ENCODE assay signal across 9 cellular contexts in genomic region chr3:186152889-186153292, GRCh38. TPM values are rescaled to one million over a fixed set of nuclear protein-coding genes. Genes with fewer than 3 reads are reported as not detected.
DNase-seq lines count a peak whose midpoint lies in the region; ATAC-seq and TF ChIP-seq lines count a peak whose summit lies in the region.
"Had no signal": no experiment of that assay in that cellular context is flagged by ENCODE, and none has a peak within 500 bp of the region (broad histone marks: within the 10 kb centered on the region; RNA-seq: fewer than 3 reads in every experiment).

No MANE protein-coding gene starts in this region.

- no peaks in the 10 kb centered on the region for H3F3A ChIP-seq in GM23248 (ENCODE audit: insufficient read depth)

- H3K79me2 ChIP-seq in GM23248 (ENCODE audit: insufficient read depth): no peaks in the 10 kb centered on the region

- H2AFZ ChIP-seq in GM23248: no peak overlapping the region

- no peak overlapping the region for H3K4me2 ChIP-seq in GM23248 (ENCODE audit: unreplicated experiment)

- ATAC-seq in GM19043 (IDR thresholded peaks at IDR 0.05; ENCODE audit: low read depth, unreplicated experiment): peak; percentile 85
- ATAC-seq in HG02840 (IDR thresholded peaks at IDR 0.05; ENCODE audit: low FRiP score, unreplicated experiment): peak; percentile 80

- no peaks in the 10 kb centered on the region for H4K20me1 ChIP-seq in GM23248 (ENCODE audit: insufficient read depth)

- no peaks in the 10 kb centered on the region for H3K9me2 ChIP-seq in GM23248 (ENCODE audit: insufficient read depth)

- WGBS in GM23248 (ENCODE audit: low coverage in 1 of 2, low lambda C conversion rate in 2 of 2, missing lambda C conversion rate in 2 of 2), 2 experiments: 67 to 75% methylated on average over 9 of the region's 9 CpGs

- peaks cover 20% of the 10 kb centered on the region; the same call in 1 of the 2 replicates for H3K27me3 ChIP-seq in GM23248 (replicated peaks; ENCODE audit: insufficient read depth)
- H3K27me3 ChIP-seq: SJSA1 had no signal

- no peak overlapping the region for H3K4me3 ChIP-seq in NB4 (ENCODE audit: low read depth, low read length)
- H3K4me3 ChIP-seq in GM23248: no peak overlapping the region
- H3K4me3 ChIP-seq: SJSA1 had no signal

- no peak overlapping the region for H3K9ac ChIP-seq in GM23248

- no peak overlapping the region for H3K27ac ChIP-seq in GM23248
- H3K27ac ChIP-seq: SJSA1 had no signal

- H3K9me3 ChIP-seq in GM23248 (ENCODE audit: low read depth): no peaks in the 10 kb centered on the region
- H3K9me3 ChIP-seq: SJSA1 had no signal

- DNase-seq in NB4 (ENCODE audit: low read depth): peak; percentile 84
- peak; percentile 73 for DNase-seq in pons (ENCODE audit: low spot score)
- DNase-seq in NCI-H446 (lab: John Stamatoyannopoulos, UW): no peak
- no peak for DNase-seq in GM23248
- DNase-seq in NCI-H446 treated with DMSO at 0.1 percent for 48 hours (lab: John Stamatoyannopoulos, UW): no peak
- DNase-seq in cerebellar nuclear complex (lab: John Stamatoyannopoulos, UW): no peak

- no peaks in the 10 kb centered on the region for H3K4me1 ChIP-seq in GM23248 (ENCODE audit: insufficient read depth)
- H3K4me1 ChIP-seq: SJSA1 had no signal

- TF ChIP-seq CTCF in NB4 (IDR thresholded peaks at IDR 0.05; ENCODE audit: low read depth, low read length): no peak

- TF ChIP-seq POLR2A in NB4 (IDR thresholded peaks at IDR 0.05; ENCODE audit: extremely low read depth, insufficient read length): no peak

- in situ Hi-C loops in GM23248 (cut with MboI): no loop called here

- H3K36me3 ChIP-seq in GM23248 (ENCODE audit: low read depth): no peaks in the 10 kb centered on the region
- H3K36me3 ChIP-seq: SJSA1 had no signal

RNA-seq across cellular contexts. Expression of gene ETV5, which starts 44.0 kb away (rescaled TPM):
- total RNA-seq in GM23248 (2014; rRNA removed; shearing (Covaris generic)): 35.9 and 44.0 TPM in 2 replicates
- 44.6 and 47.5 TPM in 2 replicates for polyA plus RNA-seq in GM23248 (2016; fragmentation: Nextera tagmentation; extraction: Ambion mirVana)

Comparison
In these comparisons a context has a peak if more than half of its experiments do, and no peak if none do; other contexts are left out.
1. DNase-seq: peak in NB4 (single experiment) and pons (single experiment); none in NCI-H446 (0 of 2), GM23248 (single experiment), NCI-H446 treated with DMSO at 0.1 percent for 48 hours (single experiment) and cerebellar nuclear complex (0 of 2).